ENCODE assay signal across 22 cellular contexts in the genomic region with DNA sequence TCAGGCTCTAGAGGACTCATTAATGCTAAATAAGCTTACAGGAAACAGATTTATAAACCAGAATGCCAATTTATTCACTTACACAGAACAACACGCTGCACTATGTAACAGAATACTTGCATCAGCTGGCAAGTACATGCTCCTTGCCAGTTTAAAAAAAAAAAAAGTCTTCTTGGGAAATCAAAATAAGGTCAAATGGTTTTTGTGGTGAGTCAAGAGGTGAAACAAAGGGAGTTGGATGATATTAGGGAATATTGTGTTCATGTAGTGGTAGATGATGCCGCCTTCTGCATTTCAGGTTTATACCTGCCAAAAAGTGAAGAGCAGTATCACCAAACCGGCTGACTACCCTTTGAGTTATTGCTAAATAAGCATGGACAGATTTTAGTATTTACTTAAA.
DNase-seq lines count a peak whose midpoint lies in the region; ATAC-seq and TF ChIP-seq lines count a peak whose summit lies in the region.
"Had no signal": no experiment of that assay in that cellular context is flagged by ENCODE, and none has a peak within 500 bp of the region (broad histone marks: within the 10 kb centered on the region; RNA-seq: fewer than 3 reads in every experiment).

No MANE protein-coding gene starts in this region.

- H3K36me3 ChIP-seq in GM23248 (ENCODE audit: low read depth) = no peaks in the 10 kb centered on the region
- H3K36me3 ChIP-seq: BLaER1 treated with 17β-estradiol and CSF1 and Interleukin-3, amounts not matched to agents 10 nM and 100 nM had no signal

- H3K9ac ChIP-seq in GM23248 = no peak overlapping the region
- H3K9ac ChIP-seq: BLaER1 treated with 17β-estradiol and CSF1 and Interleukin-3, amounts not matched to agents 10 nM and 100 nM; KMS-11; SK-N-SH had no signal

- H3K27me3 ChIP-seq in GM23248 (replicated peaks; ENCODE audit: insufficient read depth) = no peaks in the 10 kb centered on the region
- H3K27me3 ChIP-seq: BLaER1 treated with 17β-estradiol and CSF1 and Interleukin-3, amounts not matched to agents 10 nM and 100 nM had no signal

- H3K9me3 ChIP-seq in GM23248 (ENCODE audit: low read depth) = no peaks in the 10 kb centered on the region
- H3K9me3 ChIP-seq: BLaER1 treated with 17β-estradiol and CSF1 and Interleukin-3, amounts not matched to agents 10 nM and 100 nM; SK-N-SH had no signal

- H3K4me1 ChIP-seq in GM23248 (ENCODE audit: insufficient read depth) = no peaks in the 10 kb centered on the region

- H3F3A ChIP-seq in GM23248 (ENCODE audit: insufficient read depth) = no peaks in the 10 kb centered on the region

- in situ Hi-C loops in GM23248 (cut with MboI) = no loop called here

- no peak overlapping the region for H3K4me2 ChIP-seq in GM23248 (ENCODE audit: unreplicated experiment)
- H3K4me2 ChIP-seq: BLaER1 treated with 17β-estradiol and CSF1 and Interleukin-3, amounts not matched to agents 10 nM and 100 nM; KMS-11; SK-N-SH had no signal

- no peak overlapping the region for H2AFZ ChIP-seq in GM23248

- H4K20me1 ChIP-seq in GM23248 (ENCODE audit: insufficient read depth) = no peaks in the 10 kb centered on the region
- H4K20me1 ChIP-seq: BLaER1 treated with 17β-estradiol and CSF1 and Interleukin-3, amounts not matched to agents 10 nM and 100 nM had no signal

- ATAC-seq in SK-N-SH treated with all-trans-retinoic acid at 6 μM for 48 hours = no peak
- ATAC-seq in HG03520 (IDR thresholded peaks at IDR 0.05; ENCODE audit: unreplicated experiment) = no peak
- ATAC-seq: CD8-positive, alpha-beta T cell had no signal

- no peaks in the 10 kb centered on the region for H3K9me2 ChIP-seq in GM23248 (ENCODE audit: insufficient read depth)
- H3K9me2 ChIP-seq: SK-N-SH had no signal

- no peaks in the 10 kb centered on the region for H3K79me2 ChIP-seq in GM23248 (ENCODE audit: insufficient read depth)

- 33 to 35% methylated on average over 3 of the region's 3 CpGs for WGBS in GM23248 (ENCODE audit: low coverage in 1 of 2, low lambda C conversion rate in 2 of 2, missing lambda C conversion rate in 2 of 2), 2 experiments

- H3K27ac ChIP-seq in GM23248 = no peak overlapping the region
- H3K27ac ChIP-seq: BLaER1 treated with 17β-estradiol and CSF1 and Interleukin-3, amounts not matched to agents 10 nM and 100 nM; HL-60; KMS-11 had no signal

- no peak overlapping the region for H3K4me3 ChIP-seq in GM23248
- H3K4me3 ChIP-seq: BLaER1 treated with 17β-estradiol and CSF1 and Interleukin-3, amounts not matched to agents 10 nM and 100 nM had no signal

- DNase-seq in GM23248 = peak; percentile 14
- DNase-seq in NCI-H2171 treated with DMSO at 0.1 percent for 48 hours (lab: John Stamatoyannopoulos, UW) = peak; percentile 88
- DNase-seq in fibroblast of peridontal ligament (ENCODE audit: extremely low read depth) = peak; percentile 41
- DNase-seq in renal cortical epithelial cell (ENCODE audit: low read depth) = peak; percentile 20
- no peak for DNase-seq in HCEC 1CT
- DNase-seq: Calu3; CD8-positive, alpha-beta T cell; HFFc6; NCI-H1417 treated with DMSO at 0.1 percent for 48 hours; NCI-H1930; NCI-H2227 treated with DMSO at 0.1 percent for 48 hours; NCI-H510A treated with DMSO at 0.1 percent for 48 hours; NCI-H774; OCI-M1; RPMI8226; SHP77 treated with DMSO at 0.1 percent for 48 hours; SK-N-SH had no signal

TF ChIP-seq in SK-N-SH treated with all-trans-retinoic acid at 6 μM for 48 hours, 23 proteins besides CTCF, POLR2A, EP300 and RAD21:
- TF ChIP-seq ZFP3 (CRISPR knock-in tag; IDR thresholded peaks at IDR 0.05) (no peak), ISL1 (CRISPR knock-in tag; IDR thresholded peaks at IDR 0.05) (no peak), RARB (CRISPR knock-in tag; IDR thresholded peaks at IDR 0.05) (no peak), TCF4 (CRISPR knock-in tag; IDR thresholded peaks at IDR 0.05; ENCODE audit: borderline replicate concordance) (no peak), ESRRG (CRISPR knock-in tag; IDR thresholded peaks at IDR 0.05) (no peak)
- TF ChIP-seq, protein P1, sequence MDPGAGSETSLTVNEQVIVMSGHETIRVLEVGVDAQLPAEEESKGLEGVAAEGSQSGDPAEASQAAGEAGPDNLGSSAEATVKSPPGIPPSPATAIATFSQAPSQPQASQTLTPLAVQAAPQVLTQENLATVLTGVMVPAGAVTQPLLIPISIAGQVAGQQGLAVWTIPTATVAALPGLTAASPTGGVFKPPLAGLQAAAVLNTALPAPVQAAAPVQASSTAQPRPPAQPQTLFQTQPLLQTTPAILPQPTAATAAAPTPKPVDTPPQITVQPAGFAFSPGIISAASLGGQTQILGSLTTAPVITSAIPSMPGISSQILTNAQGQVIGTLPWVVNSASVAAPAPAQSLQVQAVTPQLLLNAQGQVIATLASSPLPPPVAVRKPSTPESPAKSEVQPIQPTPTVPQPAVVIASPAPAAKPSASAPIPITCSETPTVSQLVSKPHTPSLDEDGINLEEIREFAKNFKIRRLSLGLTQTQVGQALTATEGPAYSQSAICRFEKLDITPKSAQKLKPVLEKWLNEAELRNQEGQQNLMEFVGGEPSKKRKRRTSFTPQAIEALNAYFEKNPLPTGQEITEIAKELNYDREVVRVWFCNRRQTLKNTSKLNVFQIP (CRISPR knock-in tag; IDR thresholded peaks at IDR 0.05; ENCODE audit: borderline replicate concordance, low read depth) = no peak
- TF ChIP-seq, protein P2, sequence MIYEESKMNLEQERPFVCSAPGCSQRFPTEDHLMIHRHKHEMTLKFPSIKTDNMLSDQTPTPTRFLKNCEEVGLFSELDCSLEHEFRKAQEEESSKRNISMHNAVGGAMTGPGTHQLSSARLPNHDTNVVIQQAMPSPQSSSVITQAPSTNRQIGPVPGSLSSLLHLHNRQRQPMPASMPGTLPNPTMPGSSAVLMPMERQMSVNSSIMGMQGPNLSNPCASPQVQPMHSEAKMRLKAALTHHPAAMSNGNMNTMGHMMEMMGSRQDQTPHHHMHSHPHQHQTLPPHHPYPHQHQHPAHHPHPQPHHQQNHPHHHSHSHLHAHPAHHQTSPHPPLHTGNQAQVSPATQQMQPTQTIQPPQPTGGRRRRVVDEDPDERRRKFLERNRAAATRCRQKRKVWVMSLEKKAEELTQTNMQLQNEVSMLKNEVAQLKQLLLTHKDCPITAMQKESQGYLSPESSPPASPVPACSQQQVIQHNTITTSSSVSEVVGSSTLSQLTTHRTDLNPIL (CRISPR knock-in tag; IDR thresholded peaks at IDR 0.05; ENCODE audit: low read depth) = no peak
